In the genomic region with DNA sequence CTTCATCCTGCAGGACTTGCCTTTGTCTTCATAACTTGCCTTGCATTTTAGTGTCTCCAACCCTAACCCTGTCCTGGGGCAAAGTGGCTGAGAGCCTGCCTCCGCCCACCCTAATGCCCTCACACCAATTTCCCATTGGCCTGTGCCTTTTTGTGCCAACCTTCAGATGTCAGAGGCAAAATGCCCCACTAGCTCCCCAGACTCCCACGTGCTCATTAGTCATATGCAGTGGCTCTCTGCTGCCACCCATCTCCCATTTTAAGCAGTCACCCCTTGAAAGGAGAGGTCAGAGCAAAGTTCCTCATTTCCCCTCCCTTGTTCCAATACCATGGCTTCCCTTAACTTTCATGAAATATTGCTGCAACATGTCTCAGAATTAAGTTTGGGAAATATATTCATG, we compare ENCODE assay signal across 8 cellular contexts.
DNase-seq lines count a peak whose midpoint lies in the region; ATAC-seq, FAIRE-seq and TF ChIP-seq lines count a peak whose summit lies in the region.

No MANE protein-coding gene starts in this region.

- peak; percentile 20 to 60 (median 54) for TF ChIP-seq CTCF in keratinocyte (optimal IDR thresholded peaks at IDR 0.05 in 1 of 3, IDR thresholded peaks at IDR 0.05 in 1 of 3, conservative IDR thresholded peaks at IDR 0.05 in 1 of 3; ENCODE audit: extremely low read depth in 1 of 3, insufficient read depth in 2 of 3, low read length in 3 of 3)

- no peaks in the 10 kb centered on the region for H3K36me3 Mint-ChIP-seq in activated CD8-positive, alpha-beta memory T cell treated with anti-CD3 and anti-CD28 coated beads, Interleukin-2, amount 10 ng/mL, durations not matched to agents 7 days and 5 days

- H4K20me1 ChIP-seq in keratinocyte (ENCODE audit: control insufficient read depth, extremely low read depth, insufficient read depth, low read length), result no peaks in the 10 kb centered on the region

- no peaks in the 10 kb centered on the region for H3K9me3 ChIP-seq in keratinocyte (ENCODE audit: control insufficient read depth, low read depth, low read length)

- dilution Hi-C loops in keratinocyte (cut with MboI; ENCODE audit: extremely low pct_ligation_motif_present, low sequenced_read_pairs), result no loop called here

- H3K27me3 Mint-ChIP-seq in activated CD8-positive, alpha-beta memory T cell treated with anti-CD3 and anti-CD28 coated beads, Interleukin-2, amount 10 ng/mL, durations not matched to agents 7 days and 5 days, result no peaks in the 10 kb centered on the region

- H3K4me1 Mint-ChIP-seq in activated CD8-positive, alpha-beta memory T cell treated with anti-CD3 and anti-CD28 coated beads, Interleukin-2, amount 10 ng/mL, durations not matched to agents 7 days and 5 days, result no peaks in the 10 kb centered on the region

- H3K27ac ChIP-seq in keratinocyte (ENCODE audit: control insufficient read depth, insufficient read depth, low read length), result no peak overlapping the region

- peak; percentile 41 for DNase-seq in activated CD8-positive, alpha-beta memory T cell treated with anti-CD3 and anti-CD28 coated beads, Interleukin-2, amount 10 ng/mL, durations not matched to agents 7 days and 5 days
- DNase-seq in activated CD8-positive, alpha-beta memory T cell treated with anti-CD3 and anti-CD28 coated beads, Interleukin-2, amount 50 U/mL, for 48 hours, result no peak
- DNase-seq in SK-N-DZ (ENCODE audit: low spot score) (peak; percentile 21), keratinocyte (ENCODE audit: low read depth, low spot score) (no peak), globus pallidus (ENCODE audit: low spot score) (no peak), GM03348 (ENCODE audit: low spot score) (no peak)

- H3K27ac Mint-ChIP-seq in activated CD8-positive, alpha-beta memory T cell treated with anti-CD3 and anti-CD28 coated beads, Interleukin-2, amount 10 ng/mL, durations not matched to agents 7 days and 5 days, result no peak overlapping the region

- no peaks in the 10 kb centered on the region for H3K79me2 ChIP-seq in keratinocyte (ENCODE audit: control insufficient read depth, insufficient read depth, low read length)

- H3K27me3 ChIP-seq in keratinocyte (ENCODE audit: control insufficient read depth, extremely low read depth, insufficient read depth, low read length), result no peaks in the 10 kb centered on the region

- no peaks in the 10 kb centered on the region for H3K36me3 ChIP-seq in keratinocyte (ENCODE audit: control insufficient read depth in 2 of 2, extremely low read depth in 1 of 2, insufficient read depth in 2 of 2, low read length in 2 of 2)

- H3K9me3 Mint-ChIP-seq in activated CD8-positive, alpha-beta memory T cell treated with anti-CD3 and anti-CD28 coated beads, Interleukin-2, amount 10 ng/mL, durations not matched to agents 7 days and 5 days (ENCODE audit: low read depth), result no peaks in the 10 kb centered on the region

- H2AFZ ChIP-seq in keratinocyte (ENCODE audit: control insufficient read depth, low read length), result no peak overlapping the region

- H3K9ac ChIP-seq in keratinocyte (ENCODE audit: control insufficient read depth, extremely low read depth, insufficient read depth, low read length), result no peak overlapping the region

- no peak overlapping the region for H3K4me3 ChIP-seq in keratinocyte (ENCODE audit: control insufficient read depth in 2 of 3, extremely low read depth in 1 of 3, insufficient read depth in 2 of 3, low read depth in 1 of 3, low read length in 3 of 3)

- H3K4me2 ChIP-seq in keratinocyte (ENCODE audit: control insufficient read depth, extremely low read depth, insufficient read depth, low read depth, low read length), result no peak overlapping the region

- no peak overlapping the region for H3K4me3 Mint-ChIP-seq in activated CD8-positive, alpha-beta memory T cell treated with anti-CD3 and anti-CD28 coated beads, Interleukin-2, amount 10 ng/mL, durations not matched to agents 7 days and 5 days

- ATAC-seq in activated CD8-positive, alpha-beta memory T cell treated with anti-CD3 and anti-CD28 coated beads, Interleukin-2, amount 10 ng/mL, durations not matched to agents 7 days and 5 days, result no peak
- peak; percentile 54 for ATAC-seq in HG03039 (IDR thresholded peaks at IDR 0.05; ENCODE audit: unreplicated experiment)
- ATAC-seq in HG03460 (IDR thresholded peaks at IDR 0.05; ENCODE audit: unreplicated experiment), result no peak

- CTCF ChIA-PET in activated CD8-positive, alpha-beta memory T cell treated with anti-CD3 and anti-CD28 coated beads, Interleukin-2, amount 10 ng/mL, durations not matched to agents 7 days and 5 days (lab: Charles Lee), result interaction anchor here (0.6 to 1.3 kb wide), 2 partner anchors 91 to 338 kb away, joined by 4 to 5 read pairs; partner anchors contain the start of gene VMA21

- no peaks in the 10 kb centered on the region for H3K4me1 ChIP-seq in keratinocyte (ENCODE audit: control insufficient read depth, extremely low read depth, insufficient read depth, low read length)

- H3K9me1 ChIP-seq in keratinocyte (ENCODE audit: control insufficient read depth, extremely low read depth, insufficient read depth, low read length), result no peaks in the 10 kb centered on the region

- FAIRE-seq in keratinocyte (lab: Jason Lieb, UNC), result no peak

Comparison
In these comparisons a context has a peak if more than half of its experiments do, and no peak if none do; other contexts are left out.
1. DNase-seq: peak in activated CD8-positive, alpha-beta memory T cell treated with anti-CD3 and anti-CD28 coated beads, Interleukin-2, amount 10 ng/mL, durations not matched to agents 7 days and 5 days (single experiment) and SK-N-DZ (single experiment); none in activated CD8-positive, alpha-beta memory T cell treated with anti-CD3 and anti-CD28 coated beads, Interleukin-2, amount 50 U/mL, for 48 hours (single experiment), keratinocyte (single experiment), globus pallidus (single experiment) and GM03348 (single experiment).